ENCODE assay signal across 29 cellular contexts in genomic region chr19:51099070-51099382, GRCh38. TPM values are rescaled to one million over a fixed set of nuclear protein-coding genes. Genes with fewer than 3 reads are reported as not detected.
DNase-seq lines count a peak whose midpoint lies in the region; ATAC-seq and TF ChIP-seq lines count a peak whose summit lies in the region.
"Had no signal": no experiment of that assay in that cellular context is flagged by ENCODE, and none has a peak within 500 bp of the region (broad histone marks: within the 10 kb centered on the region; RNA-seq: fewer than 3 reads in every experiment).

No MANE protein-coding gene starts in this region.

- CTCF ChIA-PET in CD8-positive, alpha-beta T cell (lab: Charles Lee): interaction anchor here (1.0 kb wide), 1 partner anchor 71 kb away, joined by 3 read pairs; no protein-coding TSS in a partner anchor

- no peaks in the 10 kb centered on the region for H3K9me3 ChIP-seq in CD8-positive, alpha-beta T cell (ENCODE audit: low read length)
- H3K9me3 ChIP-seq: A549, lower lobe of right lung, suprapubic skin, uterus had no signal

- peak overlapping the region; percentile 69 for H3K27ac Mint-ChIP-seq in activated T-cell treated with anti-CD3 and anti-CD28 coated beads, Interleukin-2, amount 50 U/mL, for 24 hours
- H3K27ac Mint-ChIP-seq in CD8-positive, alpha-beta T cell: peak overlapping the region; percentile 55
- H3K27ac Mint-ChIP-seq in activated naive CD8-positive, alpha-beta T cell treated with anti-CD3 and anti-CD28 coated beads, Interleukin-2, amount 10 ng/mL, durations not matched to agents 7 days and 5 days: peak overlapping the region; percentile 79

- POLR2A ChIA-PET in CD8-positive, alpha-beta T cell (lab: Charles Lee): interaction anchor here (1.8 kb wide), 1 partner anchor 33 kb away, joined by 4 read pairs; no protein-coding TSS in a partner anchor
- POLR2A ChIA-PET in activated naive CD8-positive, alpha-beta T cell treated with anti-CD3 and anti-CD28 coated beads, Interleukin-2, amount 10 ng/mL, durations not matched to agents 7 days and 5 days (lab: Charles Lee): interaction anchor here (0.8 kb wide), 1 partner anchor 10 kb away, joined by 3 read pairs; no protein-coding TSS in a partner anchor

- H3K27me3 Mint-ChIP-seq in activated T-cell treated with anti-CD3 and anti-CD28 coated beads, Interleukin-2, amount 50 U/mL, for 24 hours: no peaks in the 10 kb centered on the region
- H3K27me3 Mint-ChIP-seq in CD8-positive, alpha-beta T cell (ENCODE audit: low read depth): no peaks in the 10 kb centered on the region
- H3K27me3 Mint-ChIP-seq in activated naive CD8-positive, alpha-beta T cell treated with anti-CD3 and anti-CD28 coated beads, Interleukin-2, amount 10 ng/mL, durations not matched to agents 7 days and 5 days: no peaks in the 10 kb centered on the region

- H3K9me3 Mint-ChIP-seq in activated T-cell treated with anti-CD3 and anti-CD28 coated beads, Interleukin-2, amount 50 U/mL, for 24 hours: no peaks in the 10 kb centered on the region
- H3K9me3 Mint-ChIP-seq in CD8-positive, alpha-beta T cell: no peaks in the 10 kb centered on the region
- H3K9me3 Mint-ChIP-seq in activated naive CD8-positive, alpha-beta T cell treated with anti-CD3 and anti-CD28 coated beads, Interleukin-2, amount 10 ng/mL, durations not matched to agents 7 days and 5 days: no peaks in the 10 kb centered on the region
- H3K9me3 Mint-ChIP-seq: neural crest cell had no signal

- DNase-seq in activated T-cell treated with anti-CD3 and anti-CD28 coated beads, Interleukin-2, amount 50 U/mL, for 24 hours: no peak
- DNase-seq in activated T-cell treated with anti-CD3 and anti-CD28 coated beads, Interleukin-2, amount 50 U/mL, for 48 hours: no peak
- DNase-seq in CD8-positive, alpha-beta T cell: no peak
- DNase-seq in activated naive CD8-positive, alpha-beta T cell treated with anti-CD3 and anti-CD28 coated beads, Interleukin-2, amount 10 ng/mL, durations not matched to agents 7 days and 5 days: no peak
- DNase-seq in omental fat pad (ENCODE audit: low spot score) (no peak), NCI-H2196 treated with DMSO at 0.1 percent for 48 hours (lab: John Stamatoyannopoulos, UW; ENCODE audit: unreplicated experiment) (no peak)
- no peak for DNase-seq in stimulated activated CD4-positive, alpha-beta T cell treated with anti-CD3 and anti-CD28 coated beads, Interleukin-4, amount 100 ng/mL, for 4 hours
- DNase-seq: effector CD4-positive, alpha-beta T cell; foreskin keratinocyte; GM23248; hypothalamus; NCI-H1436; NCI-H2107; T1000; uterus had no signal

- H3K27me3 ChIP-seq in CD8-positive, alpha-beta T cell (ENCODE audit: insufficient read depth, low read length): no peaks in the 10 kb centered on the region
- H3K27me3 ChIP-seq: foreskin keratinocyte, suprapubic skin, uterus had no signal

- intact Hi-C loops in CD8-positive, alpha-beta T cell (cut with DNase I, micrococcal nuclease): no loop called here

- TF ChIP-seq CTCF in CD8-positive, alpha-beta T cell (IDR thresholded peaks at IDR 0.05): no peak
- no peak for TF ChIP-seq CTCF in omental fat pad (IDR thresholded peaks at IDR 0.05)

- no peak for ATAC-seq in CD8-positive, alpha-beta T cell
- no peak for ATAC-seq in activated naive CD8-positive, alpha-beta T cell treated with anti-CD3 and anti-CD28 coated beads, Interleukin-2, amount 10 ng/mL, durations not matched to agents 7 days and 5 days (ENCODE audit: low read depth)
- ATAC-seq in omental fat pad (ENCODE audit: low FRiP score) (peak; percentile 9), HG02571 (IDR thresholded peaks at IDR 0.05; ENCODE audit: unreplicated experiment) (no peak)
- ATAC-seq: A549, foreskin keratinocyte had no signal

- H3K4me3 Mint-ChIP-seq in activated T-cell treated with anti-CD3 and anti-CD28 coated beads, Interleukin-2, amount 50 U/mL, for 24 hours: peak overlapping the region; percentile 62
- peak overlapping the region; percentile 54 for H3K4me3 Mint-ChIP-seq in CD8-positive, alpha-beta T cell
- H3K4me3 Mint-ChIP-seq in activated naive CD8-positive, alpha-beta T cell treated with anti-CD3 and anti-CD28 coated beads, Interleukin-2, amount 10 ng/mL, durations not matched to agents 7 days and 5 days: peak overlapping the region; percentile 51
- H3K4me3 Mint-ChIP-seq: neural crest cell had no signal

- H3K4me3 ChIP-seq in CD8-positive, alpha-beta T cell (ENCODE audit: low read depth, low read length): no peak overlapping the region
- H3K4me3 ChIP-seq: A549, GM23248, lower lobe of right lung, PC-9, skin epidermis, suprapubic skin, uterus had no signal

- H3K36me3 ChIP-seq in CD8-positive, alpha-beta T cell (ENCODE audit: insufficient read depth, low read length): peaks cover 12% of the 10 kb centered on the region
- H3K36me3 ChIP-seq: uterus had no signal

- peaks cover 43% of the 10 kb centered on the region for H3K4me1 Mint-ChIP-seq in activated T-cell treated with anti-CD3 and anti-CD28 coated beads, Interleukin-2, amount 50 U/mL, for 24 hours (ENCODE audit: low read depth)
- peaks cover 40% of the 10 kb centered on the region for H3K4me1 Mint-ChIP-seq in CD8-positive, alpha-beta T cell (ENCODE audit: low read depth)
- H3K4me1 Mint-ChIP-seq in activated naive CD8-positive, alpha-beta T cell treated with anti-CD3 and anti-CD28 coated beads, Interleukin-2, amount 10 ng/mL, durations not matched to agents 7 days and 5 days: peaks cover 21% of the 10 kb centered on the region

- no peak overlapping the region for H3K27ac ChIP-seq in CD8-positive, alpha-beta T cell (ENCODE audit: low read depth, low read length)
- H3K27ac ChIP-seq: A549, foreskin keratinocyte, GM23248, KMS-11, lower lobe of right lung, PC-9, suprapubic skin, uterus had no signal

- peaks cover 21% of the 10 kb centered on the region for H3K4me1 ChIP-seq in CD8-positive, alpha-beta T cell (ENCODE audit: insufficient read depth, low read length)
- H3K4me1 ChIP-seq: lower lobe of right lung, uterus had no signal

- peaks cover 85% of the 10 kb centered on the region for H3K36me3 Mint-ChIP-seq in activated T-cell treated with anti-CD3 and anti-CD28 coated beads, Interleukin-2, amount 50 U/mL, for 24 hours (ENCODE audit: low read depth)
- peaks cover 65% of the 10 kb centered on the region for H3K36me3 Mint-ChIP-seq in CD8-positive, alpha-beta T cell
- H3K36me3 Mint-ChIP-seq in activated naive CD8-positive, alpha-beta T cell treated with anti-CD3 and anti-CD28 coated beads, Interleukin-2, amount 10 ng/mL, durations not matched to agents 7 days and 5 days: peaks cover 18% of the 10 kb centered on the region

RNA-seq across cellular contexts. Expression of gene CTU1, which starts 9.2 kb away (rescaled TPM):
- total RNA-seq in CD8-positive, alpha-beta T cell: 1 to 10 TPM; 1.7 TPM
- 10 to 100 TPM in 1 of 2 experiments, 1 to 10 TPM in 1; 9.4 to 10.1 TPM for total RNA-seq in activated naive CD8-positive, alpha-beta T cell treated with anti-CD3 and anti-CD28 coated beads, Interleukin-2, amount 10 ng/mL, durations not matched to agents 7 days and 5 days
- 10 to 100 TPM in 2 of 4 donors, 1 to 10 TPM in 2; 7.1 to 14.2 (median 9.5) TPM for total RNA-seq in omental fat pad

RNA-seq across cellular contexts. Expression of gene KLK14, which starts 16.3 kb away (rescaled TPM):
- not detected for total RNA-seq in CD8-positive, alpha-beta T cell
- under 1 TPM; 0.72 to 0.91 TPM for total RNA-seq in activated naive CD8-positive, alpha-beta T cell treated with anti-CD3 and anti-CD28 coated beads, Interleukin-2, amount 10 ng/mL, durations not matched to agents 7 days and 5 days
- total RNA-seq in omental fat pad: not detected
- total RNA-seq: chondrocyte, foreskin keratinocyte, GM23248, NCI-H460 had no signal

RNA-seq across cellular contexts. Expression of gene SIGLEC9, which starts 25.7 kb away (rescaled TPM):
- total RNA-seq in CD8-positive, alpha-beta T cell: under 1 TPM; 0.44 to 0.54 TPM
- total RNA-seq in activated naive CD8-positive, alpha-beta T cell treated with anti-CD3 and anti-CD28 coated beads, Interleukin-2, amount 10 ng/mL, durations not matched to agents 7 days and 5 days: 1 to 10 TPM; 1.3 to 2.0 TPM
- 10 to 100 TPM in 3 of 4 donors, 1 to 10 TPM in 1; 3.5 to 25.0 (median 20.4) TPM for total RNA-seq in omental fat pad
- total RNA-seq: chondrocyte, epithelial cell of proximal tubule, foreskin keratinocyte, GM23248, NCI-H460, neural crest cell, PC-9, progenitor cell of endocrine pancreas had no signal

RNA-seq across cellular contexts. Expression of gene KLK13, which starts 34.1 kb away (rescaled TPM):
- not detected for total RNA-seq in CD8-positive, alpha-beta T cell
- total RNA-seq in activated naive CD8-positive, alpha-beta T cell treated with anti-CD3 and anti-CD28 coated beads, Interleukin-2, amount 10 ng/mL, durations not matched to agents 7 days and 5 days: not detected
- total RNA-seq in omental fat pad: not detected
- total RNA-seq: chondrocyte, epithelial cell of proximal tubule, GM23248, mononuclear cell, NCI-H460, neural crest cell, PC-9, Right ventricle myocardium superior, uterus had no signal

RNA-seq across cellular contexts. Expression of gene SIGLEC7, which starts 43.1 kb away (rescaled TPM):
- not detected for total RNA-seq in CD8-positive, alpha-beta T cell
- under 1 TPM; 0.33 to 0.40 TPM for total RNA-seq in activated naive CD8-positive, alpha-beta T cell treated with anti-CD3 and anti-CD28 coated beads, Interleukin-2, amount 10 ng/mL, durations not matched to agents 7 days and 5 days
- total RNA-seq in omental fat pad: 10 to 100 TPM in 1 of 4 donors, 1 to 10 TPM in 3; 1.9 to 10.7 (median 6.3) TPM
- total RNA-seq: chondrocyte, epithelial cell of proximal tubule, foreskin keratinocyte, GM23248, NCI-H460, neural crest cell, PC-9, progenitor cell of endocrine pancreas, suprapubic skin had no signal
